Comparison of ENCODE assay signal across 1 cellular context in the genomic region with DNA sequence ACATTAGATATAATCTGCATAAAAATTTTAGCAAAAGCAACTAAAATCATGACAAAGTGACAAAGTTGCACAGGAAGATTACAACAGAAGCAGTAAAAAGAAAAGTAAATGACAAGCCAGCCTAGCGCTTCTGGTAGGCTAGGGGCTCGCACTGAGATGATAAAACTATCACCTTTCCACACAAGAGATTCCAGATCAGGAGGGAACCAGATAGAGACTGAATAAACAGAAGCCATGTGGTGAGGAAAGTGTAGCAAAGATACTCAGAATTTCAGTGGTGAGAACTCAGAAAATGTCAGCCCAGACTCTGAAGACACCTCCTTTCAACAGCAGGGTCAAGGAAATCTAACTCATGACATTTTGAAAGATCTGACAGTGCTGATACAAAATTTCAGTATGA.
A peak's percentile ranks its signal among the peaks of the same experiment; 100 is the strongest.
TF ChIP-seq lines count a peak whose summit lies in the region.

No MANE protein-coding gene starts in this region.

TF ChIP-seq in K562, 482 proteins besides CTCF, POLR2A, EP300 and RAD21 (continued from another document and continues in another):
- TF ChIP-seq ARID2 (IDR thresholded peaks at IDR 0.05) (no peak), JUNB (CRISPR knock-in tag; conservative IDR thresholded peaks at IDR 0.05) (no peak), NCOR1 (IDR thresholded peaks at IDR 0.05) (peak; percentile 31; the same call in 1 of the 2 replicates), CREB1 (IDR thresholded peaks at IDR 0.05) (no peak), CREB1 (CRISPR knock-in tag; IDR thresholded peaks at IDR 0.05) (no peak), CBX2 (IDR thresholded peaks at IDR 0.05; ENCODE audit: insufficient read depth, low read length, poor library complexity, severe bottlenecking) (no peak), L3MBTL2 (IDR thresholded peaks at IDR 0.05) (peak; percentile 23; the same call in 1 of the 2 replicates), SNIP1 (IDR thresholded peaks at IDR 0.05; ENCODE audit: low read depth) (no peak), HEY1 (CRISPR knock-in tag; IDR thresholded peaks at IDR 0.05; ENCODE audit: borderline replicate concordance) (no peak), NFYB (IDR thresholded peaks at IDR 0.05; ENCODE audit: extremely low read depth, insufficient read length) (no peak), ZBTB8A (IDR thresholded peaks at IDR 0.05; ENCODE audit: partially characterized antibody) (no peak), MTF1 (CRISPR knock-in tag; IDR thresholded peaks at IDR 0.05; ENCODE audit: borderline replicate concordance) (no peak), NBN (IDR thresholded peaks at IDR 0.05; ENCODE audit: low read depth) (no peak), NR4A1 (CRISPR knock-in tag; IDR thresholded peaks at IDR 0.05) (no peak), NR4A1 (tag; IDR thresholded peaks at IDR 0.05) (no peak), CHCHD3 (CRISPR knock-in tag; IDR thresholded peaks at IDR 0.05) (no peak), ZNF561 (CRISPR knock-in tag; conservative IDR thresholded peaks at IDR 0.05) (no peak), TAL1 (IDR thresholded peaks at IDR 0.05) (peak; percentile 63), NFIC (IDR thresholded peaks at IDR 0.05) (no peak), ZBTB2 (IDR thresholded peaks at IDR 0.05) (no peak), NCOA4 (IDR thresholded peaks at IDR 0.05; ENCODE audit: partially characterized antibody) (no peak), TRIM28 (IDR thresholded peaks at IDR 0.05) (no peak), FOXA3 (CRISPR knock-in tag; conservative IDR thresholded peaks at IDR 0.05 in 1 of 2, IDR thresholded peaks at IDR 0.05 in 1 of 2) (peak in 1 of 2 experiments; percentile 47; a peak in 1 of 4 replicates), RBM22 (IDR thresholded peaks at IDR 0.05; ENCODE audit: low read depth, low read length, poor library complexity, severe bottlenecking) (no peak), MEIS2 (IDR thresholded peaks at IDR 0.05; ENCODE audit: partially characterized antibody) (peak; percentile 51), ARID1B (IDR thresholded peaks at IDR 0.05) (peak; percentile 76), CEBPZ (IDR thresholded peaks at IDR 0.05; ENCODE audit: borderline replicate concordance, low read depth, low read length) (no peak), CBFA2T2 (conservative IDR thresholded peaks at IDR 0.05) (peak; percentile 28; the same call in 1 of the 2 replicates), ZNF232 (CRISPR knock-in tag; IDR thresholded peaks at IDR 0.05) (no peak), SMARCA4 (IDR thresholded peaks at IDR 0.05) (no peak), ZNF511 (CRISPR knock-in tag; IDR thresholded peaks at IDR 0.05) (no peak), RAD51 (IDR thresholded peaks at IDR 0.05; ENCODE audit: borderline replicate concordance, low read depth) (no peak), TEAD4 (IDR thresholded peaks at IDR 0.05; ENCODE audit: low read length) (peak; percentile 70), TEAD4 (CRISPR knock-in tag; IDR thresholded peaks at IDR 0.05; ENCODE audit: borderline replicate concordance) (no peak), KDM1A (IDR thresholded peaks at IDR 0.05) (no peak), MXD1 (CRISPR knock-in tag; IDR thresholded peaks at IDR 0.05; ENCODE audit: borderline replicate concordance, poor library complexity, severe bottlenecking) (no peak), ZNF444 (CRISPR knock-in tag; IDR thresholded peaks at IDR 0.05) (no peak), BDP1 (IDR thresholded peaks at IDR 0.05; ENCODE audit: insufficient read depth, insufficient read length) (no peak)
- TF ChIP-seq, protein P1, sequence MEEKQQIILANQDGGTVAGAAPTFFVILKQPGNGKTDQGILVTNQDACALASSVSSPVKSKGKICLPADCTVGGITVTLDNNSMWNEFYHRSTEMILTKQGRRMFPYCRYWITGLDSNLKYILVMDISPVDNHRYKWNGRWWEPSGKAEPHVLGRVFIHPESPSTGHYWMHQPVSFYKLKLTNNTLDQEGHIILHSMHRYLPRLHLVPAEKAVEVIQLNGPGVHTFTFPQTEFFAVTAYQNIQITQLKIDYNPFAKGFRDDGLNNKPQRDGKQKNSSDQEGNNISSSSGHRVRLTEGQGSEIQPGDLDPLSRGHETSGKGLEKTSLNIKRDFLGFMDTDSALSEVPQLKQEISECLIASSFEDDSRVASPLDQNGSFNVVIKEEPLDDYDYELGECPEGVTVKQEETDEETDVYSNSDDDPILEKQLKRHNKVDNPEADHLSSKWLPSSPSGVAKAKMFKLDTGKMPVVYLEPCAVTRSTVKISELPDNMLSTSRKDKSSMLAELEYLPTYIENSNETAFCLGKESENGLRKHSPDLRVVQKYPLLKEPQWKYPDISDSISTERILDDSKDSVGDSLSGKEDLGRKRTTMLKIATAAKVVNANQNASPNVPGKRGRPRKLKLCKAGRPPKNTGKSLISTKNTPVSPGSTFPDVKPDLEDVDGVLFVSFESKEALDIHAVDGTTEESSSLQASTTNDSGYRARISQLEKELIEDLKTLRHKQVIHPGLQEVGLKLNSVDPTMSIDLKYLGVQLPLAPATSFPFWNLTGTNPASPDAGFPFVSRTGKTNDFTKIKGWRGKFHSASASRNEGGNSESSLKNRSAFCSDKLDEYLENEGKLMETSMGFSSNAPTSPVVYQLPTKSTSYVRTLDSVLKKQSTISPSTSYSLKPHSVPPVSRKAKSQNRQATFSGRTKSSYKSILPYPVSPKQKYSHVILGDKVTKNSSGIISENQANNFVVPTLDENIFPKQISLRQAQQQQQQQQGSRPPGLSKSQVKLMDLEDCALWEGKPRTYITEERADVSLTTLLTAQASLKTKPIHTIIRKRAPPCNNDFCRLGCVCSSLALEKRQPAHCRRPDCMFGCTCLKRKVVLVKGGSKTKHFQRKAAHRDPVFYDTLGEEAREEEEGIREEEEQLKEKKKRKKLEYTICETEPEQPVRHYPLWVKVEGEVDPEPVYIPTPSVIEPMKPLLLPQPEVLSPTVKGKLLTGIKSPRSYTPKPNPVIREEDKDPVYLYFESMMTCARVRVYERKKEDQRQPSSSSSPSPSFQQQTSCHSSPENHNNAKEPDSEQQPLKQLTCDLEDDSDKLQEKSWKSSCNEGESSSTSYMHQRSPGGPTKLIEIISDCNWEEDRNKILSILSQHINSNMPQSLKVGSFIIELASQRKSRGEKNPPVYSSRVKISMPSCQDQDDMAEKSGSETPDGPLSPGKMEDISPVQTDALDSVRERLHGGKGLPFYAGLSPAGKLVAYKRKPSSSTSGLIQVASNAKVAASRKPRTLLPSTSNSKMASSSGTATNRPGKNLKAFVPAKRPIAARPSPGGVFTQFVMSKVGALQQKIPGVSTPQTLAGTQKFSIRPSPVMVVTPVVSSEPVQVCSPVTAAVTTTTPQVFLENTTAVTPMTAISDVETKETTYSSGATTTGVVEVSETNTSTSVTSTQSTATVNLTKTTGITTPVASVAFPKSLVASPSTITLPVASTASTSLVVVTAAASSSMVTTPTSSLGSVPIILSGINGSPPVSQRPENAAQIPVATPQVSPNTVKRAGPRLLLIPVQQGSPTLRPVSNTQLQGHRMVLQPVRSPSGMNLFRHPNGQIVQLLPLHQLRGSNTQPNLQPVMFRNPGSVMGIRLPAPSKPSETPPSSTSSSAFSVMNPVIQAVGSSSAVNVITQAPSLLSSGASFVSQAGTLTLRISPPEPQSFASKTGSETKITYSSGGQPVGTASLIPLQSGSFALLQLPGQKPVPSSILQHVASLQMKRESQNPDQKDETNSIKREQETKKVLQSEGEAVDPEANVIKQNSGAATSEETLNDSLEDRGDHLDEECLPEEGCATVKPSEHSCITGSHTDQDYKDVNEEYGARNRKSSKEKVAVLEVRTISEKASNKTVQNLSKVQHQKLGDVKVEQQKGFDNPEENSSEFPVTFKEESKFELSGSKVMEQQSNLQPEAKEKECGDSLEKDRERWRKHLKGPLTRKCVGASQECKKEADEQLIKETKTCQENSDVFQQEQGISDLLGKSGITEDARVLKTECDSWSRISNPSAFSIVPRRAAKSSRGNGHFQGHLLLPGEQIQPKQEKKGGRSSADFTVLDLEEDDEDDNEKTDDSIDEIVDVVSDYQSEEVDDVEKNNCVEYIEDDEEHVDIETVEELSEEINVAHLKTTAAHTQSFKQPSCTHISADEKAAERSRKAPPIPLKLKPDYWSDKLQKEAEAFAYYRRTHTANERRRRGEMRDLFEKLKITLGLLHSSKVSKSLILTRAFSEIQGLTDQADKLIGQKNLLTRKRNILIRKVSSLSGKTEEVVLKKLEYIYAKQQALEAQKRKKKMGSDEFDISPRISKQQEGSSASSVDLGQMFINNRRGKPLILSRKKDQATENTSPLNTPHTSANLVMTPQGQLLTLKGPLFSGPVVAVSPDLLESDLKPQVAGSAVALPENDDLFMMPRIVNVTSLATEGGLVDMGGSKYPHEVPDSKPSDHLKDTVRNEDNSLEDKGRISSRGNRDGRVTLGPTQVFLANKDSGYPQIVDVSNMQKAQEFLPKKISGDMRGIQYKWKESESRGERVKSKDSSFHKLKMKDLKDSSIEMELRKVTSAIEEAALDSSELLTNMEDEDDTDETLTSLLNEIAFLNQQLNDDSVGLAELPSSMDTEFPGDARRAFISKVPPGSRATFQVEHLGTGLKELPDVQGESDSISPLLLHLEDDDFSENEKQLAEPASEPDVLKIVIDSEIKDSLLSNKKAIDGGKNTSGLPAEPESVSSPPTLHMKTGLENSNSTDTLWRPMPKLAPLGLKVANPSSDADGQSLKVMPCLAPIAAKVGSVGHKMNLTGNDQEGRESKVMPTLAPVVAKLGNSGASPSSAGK (IDR thresholded peaks at IDR 0.05): no peak
- TF ChIP-seq, protein P2, sequence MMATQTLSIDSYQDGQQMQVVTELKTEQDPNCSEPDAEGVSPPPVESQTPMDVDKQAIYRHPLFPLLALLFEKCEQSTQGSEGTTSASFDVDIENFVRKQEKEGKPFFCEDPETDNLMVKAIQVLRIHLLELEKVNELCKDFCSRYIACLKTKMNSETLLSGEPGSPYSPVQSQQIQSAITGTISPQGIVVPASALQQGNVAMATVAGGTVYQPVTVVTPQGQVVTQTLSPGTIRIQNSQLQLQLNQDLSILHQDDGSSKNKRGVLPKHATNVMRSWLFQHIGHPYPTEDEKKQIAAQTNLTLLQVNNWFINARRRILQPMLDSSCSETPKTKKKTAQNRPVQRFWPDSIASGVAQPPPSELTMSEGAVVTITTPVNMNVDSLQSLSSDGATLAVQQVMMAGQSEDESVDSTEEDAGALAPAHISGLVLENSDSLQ (IDR thresholded peaks at IDR 0.05): 0 out of 2 replicates have a peak, but pooled peaks have one; percentile 7
- TF ChIP-seq, protein P3, sequence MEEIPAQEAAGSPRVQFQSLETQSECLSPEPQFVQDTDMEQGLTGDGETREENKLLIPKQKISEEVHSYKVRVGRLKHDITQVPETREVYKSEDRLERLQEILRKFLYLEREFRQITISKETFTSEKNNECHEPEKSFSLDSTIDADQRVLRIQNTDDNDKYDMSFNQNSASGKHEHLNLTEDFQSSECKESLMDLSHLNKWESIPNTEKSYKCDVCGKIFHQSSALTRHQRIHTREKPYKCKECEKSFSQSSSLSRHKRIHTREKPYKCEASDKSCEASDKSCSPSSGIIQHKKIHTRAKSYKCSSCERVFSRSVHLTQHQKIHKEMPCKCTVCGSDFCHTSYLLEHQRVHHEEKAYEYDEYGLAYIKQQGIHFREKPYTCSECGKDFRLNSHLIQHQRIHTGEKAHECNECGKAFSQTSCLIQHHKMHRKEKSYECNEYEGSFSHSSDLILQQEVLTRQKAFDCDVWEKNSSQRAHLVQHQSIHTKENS (CRISPR knock-in tag; IDR thresholded peaks at IDR 0.05): no peak
- TF ChIP-seq, protein P4, sequence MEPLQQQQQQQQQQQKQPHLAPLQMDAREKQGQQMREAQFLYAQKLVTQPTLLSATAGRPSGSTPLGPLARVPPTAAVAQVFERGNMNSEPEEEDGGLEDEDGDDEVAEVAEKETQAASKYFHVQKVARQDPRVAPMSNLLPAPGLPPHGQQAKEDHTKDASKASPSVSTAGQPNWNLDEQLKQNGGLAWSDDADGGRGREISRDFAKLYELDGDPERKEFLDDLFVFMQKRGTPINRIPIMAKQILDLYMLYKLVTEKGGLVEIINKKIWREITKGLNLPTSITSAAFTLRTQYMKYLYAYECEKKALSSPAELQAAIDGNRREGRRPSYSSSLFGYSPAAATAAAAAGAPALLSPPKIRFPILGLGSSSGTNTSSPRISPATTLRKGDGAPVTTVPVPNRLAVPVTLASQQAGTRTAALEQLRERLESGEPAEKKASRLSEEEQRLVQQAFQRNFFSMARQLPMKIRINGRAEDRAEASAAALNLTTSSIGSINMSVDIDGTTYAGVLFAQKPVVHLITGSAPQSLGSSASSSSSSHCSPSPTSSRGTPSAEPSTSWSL (CRISPR knock-in tag; IDR thresholded peaks at IDR 0.05; ENCODE audit: borderline replicate concordance): no peak
